18 cellular contexts compared by ENCODE assay signal in genomic region chrX:57771689-57772088, GRCh38.
"Had no signal": no experiment of that assay in that cellular context is flagged by ENCODE, and none has a peak within 500 bp of the region (broad histone marks: within the 10 kb centered on the region; RNA-seq: fewer than 3 reads in every experiment).

No MANE protein-coding gene starts in this region.

- H3K4me1 ChIP-seq: esophagus squamous epithelium, testis, tibial nerve had no signal

- H3K79me2 ChIP-seq: hepatocyte had no signal

- H3K4me3 ChIP-seq: coronary artery, esophagus squamous epithelium, hepatocyte, skin epidermis, testis, tibial nerve had no signal

- H3K27me3 ChIP-seq: esophagus squamous epithelium, hepatocyte, testis, tibial nerve had no signal

- H3K36me3 ChIP-seq: esophagus squamous epithelium, tibial nerve had no signal

- ATAC-seq: left colon; naive thymus-derived CD4-positive, alpha-beta T cell; sciatic nerve; stimulated activated naive B cell treated with anti-CD40 and anti-IgM and Interleukin-4, amounts not matched to agents 10 μg/mL and 1 μg/mL and 100 μg/mL, for 72 hours; stimulated activated naive CD8-positive, alpha-beta T cell treated with anti-CD3 and anti-CD28 coated beads, Interleukin-15, amount 100 ng/mL, for 72 hours had no signal

- H3K4me2 ChIP-seq: hepatocyte had no signal

- H3K27ac ChIP-seq: coronary artery, esophagus squamous epithelium, hepatocyte, skin epidermis, testis, tibial nerve had no signal

- H3K9me3 ChIP-seq: esophagus squamous epithelium, testis, tibial nerve had no signal

- H2AFZ ChIP-seq: hepatocyte had no signal

- DNase-seq: effector CD8-positive, alpha-beta T cell; esophagus squamous epithelium; foreskin melanocyte; head of caudate nucleus; left colon; naive thymus-derived CD4-positive, alpha-beta T cell; nephron progenitor cell; posterior cingulate gyrus; stimulated activated CD4-positive, alpha-beta T cell treated with anti-CD3 and anti-CD28 coated beads, Interleukin-2, amount 100 ng/mL, for 24 hours; stimulated activated CD4-positive, alpha-beta T cell treated with anti-CD3 and anti-CD28 coated beads, Interleukin-4, amount 100 ng/mL, for 4 hours; stimulated activated naive B cell treated with anti-CD40 and anti-IgM and Interleukin-4, amounts not matched to agents 10 μg/mL and 1 μg/mL and 100 μg/mL, for 72 hours; stimulated activated naive CD8-positive, alpha-beta T cell treated with anti-CD3 and anti-CD28 coated beads, Interleukin-15, amount 100 ng/mL, for 72 hours; testis had no signal
